8 cellular contexts compared by ENCODE assay signal in the genomic region with DNA sequence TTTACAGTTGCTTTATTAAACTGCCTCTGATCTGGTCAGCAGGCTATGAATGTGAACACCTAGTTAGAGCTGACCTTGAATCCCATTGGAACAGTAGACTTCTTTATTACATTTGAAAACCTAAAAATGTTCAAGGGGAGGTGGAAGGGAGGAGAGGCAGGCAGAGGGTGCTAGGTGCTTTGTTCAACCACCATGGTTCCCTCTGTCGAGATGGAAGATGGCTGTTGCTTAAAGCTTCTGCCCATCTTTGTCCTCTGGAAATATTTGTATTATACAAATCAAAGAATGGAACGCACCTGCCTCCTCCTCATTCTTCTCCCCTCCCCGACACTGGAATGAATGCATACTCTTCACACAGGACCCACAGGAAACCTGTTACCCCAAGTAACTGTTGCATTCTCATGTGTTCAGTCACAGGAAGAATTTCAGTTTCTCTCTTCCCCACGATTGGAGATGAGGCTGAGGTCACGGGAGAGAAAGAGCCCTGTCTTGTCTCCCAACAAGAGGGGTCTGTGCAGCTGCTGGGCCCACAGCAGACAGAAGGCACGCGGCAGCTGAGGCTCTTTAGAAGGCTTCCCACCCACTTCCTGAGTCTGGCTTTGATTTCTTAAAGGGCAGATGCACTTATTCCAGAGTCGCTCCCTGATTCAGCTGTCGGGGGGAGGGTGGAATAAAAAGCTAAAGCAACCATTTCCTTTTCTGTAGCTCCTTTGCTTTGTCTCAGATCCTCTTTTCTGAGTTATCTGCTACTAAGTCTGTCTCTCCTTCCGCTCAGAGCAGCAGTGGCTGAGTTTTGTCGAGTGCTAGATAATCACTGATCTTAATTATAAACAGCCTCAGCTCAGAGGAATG.
DNase-seq lines count a peak whose midpoint lies in the region; ATAC-seq and TF ChIP-seq lines count a peak whose summit lies in the region.

No MANE protein-coding gene starts in this region.

- H3K4me3 ChIP-seq in GM08714 (ENCODE audit: low read length), result peak overlapping the region; percentile 93
- H3K4me3 ChIP-seq in Karpas-422 (ENCODE audit: low read length), result peak overlapping the region; percentile 9; the same call in 1 of the 2 replicates
- no peak overlapping the region for H3K4me3 ChIP-seq in fibroblast of the aortic adventitia (ENCODE audit: low read depth, low read length)

- peak overlapping the region; percentile 55 for H3K27ac ChIP-seq in Karpas-422 (ENCODE audit: low read length)

- no peaks in the 10 kb centered on the region; the same call in 1 of the 2 replicates for H3K9me3 ChIP-seq in Karpas-422 (ENCODE audit: low read length)

- H3K9ac ChIP-seq in Karpas-422 (ENCODE audit: low read length), result peak overlapping the region; percentile 39; the same call in 1 of the 2 replicates

- 0 out of 2 replicates have a peak, but pooled peaks cover 3% of the 10 kb centered on the region for H3K27me3 ChIP-seq in Karpas-422 (ENCODE audit: low read length)

- H2AFZ ChIP-seq in Karpas-422 (ENCODE audit: low read length), result peak overlapping the region; percentile 78; the same call in 1 of the 2 replicates

- H3K36me3 ChIP-seq in Karpas-422 (ENCODE audit: insufficient read depth, low read length), result no peaks in the 10 kb centered on the region

- peaks cover 34% of the 10 kb centered on the region for H3K4me1 ChIP-seq in Karpas-422 (ENCODE audit: low read length)

- DNase-seq in Karpas-422 (peak; percentile 61), fibroblast of the aortic adventitia (ENCODE audit: low read depth) (peak; percentile 17), putamen (ENCODE audit: low spot score) (peak; percentile 64), UCSD-AML1 (lab: John Stamatoyannopoulos, UW; ENCODE audit: unreplicated experiment) (no peak), NCI-H1930 (lab: John Stamatoyannopoulos, UW) (no peak)
- peak; percentile 75 for DNase-seq in activated CD8-positive, alpha-beta memory T cell treated with anti-CD3 and anti-CD28 coated beads for 24 hours

- H3K4me2 ChIP-seq in Karpas-422 (ENCODE audit: low read depth, low read length, poor library complexity, severe bottlenecking), result peak overlapping the region; percentile 45

- no peaks in the 10 kb centered on the region for H3K79me2 ChIP-seq in Karpas-422 (ENCODE audit: low read length)

- no peaks in the 10 kb centered on the region for H3K9me2 ChIP-seq in Karpas-422 (replicated peaks; ENCODE audit: insufficient read depth, low read length)

- H4K20me1 ChIP-seq in Karpas-422 (ENCODE audit: insufficient read depth, low read depth, low read length), result no peaks in the 10 kb centered on the region

- ATAC-seq in GM21515 (IDR thresholded peaks at IDR 0.05; ENCODE audit: unreplicated experiment), result peak; percentile 68

- no peak for TF ChIP-seq CTCF in fibroblast of the aortic adventitia (IDR thresholded peaks at IDR 0.05; ENCODE audit: insufficient read depth, low read length)

Comparison
In these comparisons a context has a peak if more than half of its experiments do, and no peak if none do; other contexts are left out.
1. DNase-seq: peak in Karpas-422 (single experiment), activated CD8-positive, alpha-beta memory T cell treated with anti-CD3 and anti-CD28 coated beads for 24 hours (single experiment), fibroblast of the aortic adventitia (single experiment) and putamen (single experiment); none in UCSD-AML1 (single experiment) and NCI-H1930 (0 of 2).